6 cellular contexts compared by ENCODE assay signal in the genomic region with DNA sequence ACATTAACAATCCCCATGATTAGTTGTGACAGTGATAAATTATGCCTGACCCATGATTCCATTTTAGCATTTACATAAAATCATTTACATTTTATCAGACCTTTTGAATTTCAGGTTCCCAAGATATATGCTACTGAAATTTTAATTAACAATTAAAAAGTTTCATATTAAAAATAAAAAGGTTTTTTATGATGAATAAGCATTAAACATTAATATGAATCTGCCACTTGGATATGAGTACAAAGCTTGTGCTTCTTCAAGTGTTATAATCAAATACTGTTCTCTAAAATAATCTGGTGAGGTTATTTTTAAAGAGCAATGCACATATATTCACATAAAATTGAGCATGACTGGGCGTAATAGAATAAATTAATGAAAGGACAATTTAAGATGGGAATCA.
"Had no signal": no experiment of that assay in that cellular context is flagged by ENCODE, and none has a peak within 500 bp of the region (broad histone marks: within the 10 kb centered on the region; RNA-seq: fewer than 3 reads in every experiment).

No MANE protein-coding gene starts in this region.

- DNase-seq: IMR-90, KBM-7, KG1 had no signal

- H3K9ac ChIP-seq: KMS-11 had no signal

- FAIRE-seq: HTR-8/SVneo had no signal

- H3K4me2 ChIP-seq: KMS-11 had no signal

- H3K27ac ChIP-seq: HL-60, KMS-11 had no signal
